In the genomic region with DNA sequence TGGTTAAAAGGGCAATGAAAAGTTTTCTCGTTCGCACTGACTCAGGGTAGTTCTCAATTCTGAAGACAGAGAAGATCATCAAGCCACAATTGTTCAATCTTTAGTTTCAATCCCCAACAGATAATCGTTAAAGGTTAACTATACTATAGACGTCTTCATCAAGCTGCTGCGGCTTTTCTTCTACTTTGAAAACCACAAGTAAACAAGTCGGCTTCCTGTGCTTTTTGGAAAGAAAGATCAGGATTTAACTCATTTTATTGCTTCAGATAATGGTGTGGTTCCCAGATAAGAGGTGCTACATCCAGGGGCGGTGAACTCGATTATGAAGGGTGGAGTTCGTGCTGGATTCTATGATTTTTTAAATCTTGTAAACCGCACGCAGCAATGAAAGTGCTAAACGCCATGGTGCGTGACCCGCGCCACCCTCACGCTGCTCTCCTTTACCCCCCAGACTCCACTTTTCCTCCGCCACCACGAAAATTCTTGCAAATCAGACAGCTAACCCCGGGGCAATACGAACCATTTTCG, we compare ENCODE assay signal across 8 cellular contexts. TPM values are rescaled to one million over a fixed set of nuclear protein-coding genes. Genes with fewer than 3 reads are reported as not detected.
DNase-seq lines count a peak whose midpoint lies in the region; ATAC-seq and TF ChIP-seq lines count a peak whose summit lies in the region.

No MANE protein-coding gene starts in this region.

- TF ChIP-seq CTCF in cardiac muscle cell (IDR thresholded peaks at IDR 0.05; ENCODE audit: low read depth, low read length) = no peak

- intact Hi-C loops in left cardiac atrium (cut with DNase I) = loop anchor here in 1 of 2 donors (10.0 kb wide), 1 partner anchor 119 kb away; no protein-coding TSS in a partner anchor

- H3K9ac ChIP-seq in muscle layer of colon (ENCODE audit: low read length) = no peak overlapping the region

- no peak for DNase-seq in cardiac muscle cell (ENCODE audit: low read depth in 1 of 2, low spot score in 1 of 2)
- DNase-seq in left cardiac atrium = no peak
- DNase-seq in NCI-H748 (lab: John Stamatoyannopoulos, UW; ENCODE audit: unreplicated experiment) = peak; percentile 84
- DNase-seq in caudate nucleus (lab: John Stamatoyannopoulos, UW) = peak in 1 of 61 donors; percentile 0
- DNase-seq in NCI-H187 (lab: John Stamatoyannopoulos, UW) = no peak
- no peak for DNase-seq in activated effector memory CD4-positive, alpha-beta T cell treated with anti-CD3 and anti-CD28 coated beads, Interleukin-2, amount 50 U/mL, for 16 hours

- ATAC-seq in left cardiac atrium (no peak), HG02642 (IDR thresholded peaks at IDR 0.05; ENCODE audit: poor library complexity, unreplicated experiment) (peak; percentile 59)

- H3K4me3 ChIP-seq in cardiac muscle cell (peak overlapping the region; percentile 58), muscle layer of colon (ENCODE audit: low read depth in 1 of 2, low read length in 2 of 2) (peak overlapping the region; percentile 33 to 66)

- H3K4me1 ChIP-seq in cardiac muscle cell (ENCODE audit: low read depth) (peaks cover 17% of the 10 kb centered on the region), muscle layer of colon (ENCODE audit: insufficient read depth, low read length) (peaks cover 3% of the 10 kb centered on the region)

- H3K27ac ChIP-seq in cardiac muscle cell (peak overlapping the region; percentile 98), caudate nucleus (ENCODE audit: low read depth, low read length) (peak overlapping the region; percentile 36), muscle layer of colon (ENCODE audit: low read depth, low read length) (no peak overlapping the region)

- H3K9me3 ChIP-seq in cardiac muscle cell (ENCODE audit: low read depth) = no peaks in the 10 kb centered on the region
- no peaks in the 10 kb centered on the region for H3K9me3 ChIP-seq in muscle layer of colon (ENCODE audit: low read length)

- no peaks in the 10 kb centered on the region for H3K27me3 ChIP-seq in cardiac muscle cell
- peaks cover 23 to 37% of the 10 kb centered on the region in 2 donors for H3K27me3 ChIP-seq in muscle layer of colon (ENCODE audit: control insufficient read depth in 1 of 2, insufficient read depth in 2 of 2, low read length in 2 of 2)

- H3K36me3 ChIP-seq in cardiac muscle cell (no peaks in the 10 kb centered on the region), muscle layer of colon (ENCODE audit: insufficient read depth, low read length) (no peaks in the 10 kb centered on the region)

RNA-seq across cellular contexts. Expression of gene CDCA7, which starts 0.5 kb away (rescaled TPM):
- total RNA-seq in cardiac muscle cell (24.2 and 27.7 TPM in 2 replicates), left cardiac atrium (under 1 TPM; 0.29 to 0.97 TPM)
- 28.6 and 42.3 TPM in 2 replicates for polyA plus RNA-seq in cardiac muscle cell

Comparison
In these comparisons a context has a peak if more than half of its experiments do, and no peak if none do; other contexts are left out.
1. RNA of gene CDCA7, which starts 0.5 kb away (total RNA-seq): 24.2 to 27.7 TPM in cardiac muscle cell; 0.29 to 0.97 TPM in left cardiac atrium; every median in the first group is over 10 times any median in the second.